In genomic region chr6:1619666-1620503, GRCh38 we compare ENCODE assay signal across 11 cellular contexts. TPM values are rescaled to one million over a fixed set of nuclear protein-coding genes. Genes with fewer than 3 reads are reported as not detected.
DNase-seq lines count a peak whose midpoint lies in the region; ATAC-seq, FAIRE-seq and TF ChIP-seq lines count a peak whose summit lies in the region.
"Had no signal": no experiment of that assay in that cellular context is flagged by ENCODE, and none has a peak within 500 bp of the region (broad histone marks: within the 10 kb centered on the region; RNA-seq: fewer than 3 reads in every experiment).

No MANE protein-coding gene starts in this region.

- H4K5ac ChIP-seq in mesendoderm (ENCODE audit: low read length): no peak overlapping the region

- H4K8ac ChIP-seq in mesendoderm (ENCODE audit: low read depth, low read length): no peak overlapping the region

- TF ChIP-seq CTCF in activated CD8-positive, alpha-beta T cell treated with anti-CD3 and anti-CD28 coated beads for 36 hours (IDR thresholded peaks at IDR 0.05): no peak
- TF ChIP-seq CTCF in endothelial cell of umbilical vein (IDR thresholded peaks at IDR 0.05; ENCODE audit: extremely low read depth in 1 of 2, insufficient read depth in 1 of 2, low read depth in 1 of 2, low read length in 2 of 2): no peak

- H3K79me1 ChIP-seq in mesendoderm (ENCODE audit: low read length): no peaks in the 10 kb centered on the region

- H2AK5ac ChIP-seq in mesendoderm (ENCODE audit: low read length): no peak overlapping the region

- H2BK5ac ChIP-seq in mesendoderm (ENCODE audit: low read length): no peak overlapping the region

- H3K27ac ChIP-seq in endothelial cell of umbilical vein (ENCODE audit: insufficient read depth, low read depth, low read length) (no peak overlapping the region), mesendoderm (ENCODE audit: low read depth, low read length) (no peak overlapping the region), temporal lobe (ENCODE audit: low read depth, low read length) (peak overlapping the region; percentile 56)
- H3K27ac ChIP-seq: A549, HL-60 had no signal

- no peaks in the 10 kb centered on the region for H3K9me1 ChIP-seq in endothelial cell of umbilical vein (replicated peaks; ENCODE audit: control insufficient read depth, extremely low read depth, insufficient read depth, low read length)

- POLR2A ChIA-PET in activated CD8-positive, alpha-beta T cell treated with anti-CD3 and anti-CD28 coated beads for 36 hours (lab: Charles Lee): interaction anchor here (0.7 kb wide), 1 partner anchor 12 kb away, joined by 3 read pairs; no protein-coding TSS in a partner anchor
- POLR2A ChIA-PET in activated CD8-positive, alpha-beta T cell treated with anti-CD3 and anti-CD28 coated beads, Interleukin-2, amount 10 ng/mL, durations not matched to agents 7 days and 5 days (lab: Charles Lee): no interaction called here
- POLR2A ChIA-PET in endothelial cell of umbilical vein (lab: Charles Lee): no interaction called here

- no peak overlapping the region for H3K23ac ChIP-seq in mesendoderm (ENCODE audit: low read length)

- peak overlapping the region; percentile 77 for H3K56ac ChIP-seq in mesendoderm (ENCODE audit: low read length)

- no peak overlapping the region for H3K4ac ChIP-seq in mesendoderm (ENCODE audit: low read depth, low read length)

- TF ChIP-seq POLR2A in endothelial cell of umbilical vein (IDR thresholded peaks at IDR 0.05; ENCODE audit: low read depth, low read length): no peak

- H3K4me1 ChIP-seq in endothelial cell of umbilical vein (ENCODE audit: control insufficient read depth, extremely low read depth, insufficient read depth, low read length): peaks cover 45% of the 10 kb centered on the region
- peaks cover 6% of the 10 kb centered on the region for H3K4me1 ChIP-seq in mesendoderm (ENCODE audit: control insufficient read depth, low read depth, low read length)
- H3K4me1 ChIP-seq: A549 had no signal

- H3K4me1 Mint-ChIP-seq in activated CD8-positive, alpha-beta T cell treated with anti-CD3 and anti-CD28 coated beads for 36 hours (ENCODE audit: low read depth): no peaks in the 10 kb centered on the region
- no peaks in the 10 kb centered on the region for H3K4me1 Mint-ChIP-seq in activated CD8-positive, alpha-beta T cell treated with anti-CD3 and anti-CD28 coated beads, Interleukin-2, amount 10 ng/mL, durations not matched to agents 7 days and 5 days (ENCODE audit: low read depth)

- no peak overlapping the region for H3K18ac ChIP-seq in mesendoderm (ENCODE audit: low read length)

- no peak overlapping the region for H2BK15ac ChIP-seq in mesendoderm (replicated peaks; ENCODE audit: low read depth)

- peak overlapping the region; percentile 41 for H2AFZ ChIP-seq in endothelial cell of umbilical vein (ENCODE audit: low read depth, low read length)

- H3K4me2 ChIP-seq in endothelial cell of umbilical vein (ENCODE audit: insufficient read depth, low read length) (peak overlapping the region; percentile 0), mesendoderm (ENCODE audit: low read length) (peak overlapping the region; percentile 63)
- H3K4me2 ChIP-seq: A549 had no signal

- H4K20me1 ChIP-seq in endothelial cell of umbilical vein (replicated peaks; ENCODE audit: control insufficient read depth, extremely low read depth, insufficient read depth, low read length): no peaks in the 10 kb centered on the region

- no peaks in the 10 kb centered on the region for H3K9me3 ChIP-seq in endothelial cell of umbilical vein (replicated peaks; ENCODE audit: control insufficient read depth, insufficient read depth, low read length)
- H3K9me3 ChIP-seq: A549 had no signal

- H3K27me3 Mint-ChIP-seq in activated CD8-positive, alpha-beta T cell treated with anti-CD3 and anti-CD28 coated beads for 36 hours: peaks cover 59% of the 10 kb centered on the region
- H3K27me3 Mint-ChIP-seq in activated CD8-positive, alpha-beta T cell treated with anti-CD3 and anti-CD28 coated beads, Interleukin-2, amount 10 ng/mL, durations not matched to agents 7 days and 5 days (ENCODE audit: low read depth): peaks cover 60% of the 10 kb centered on the region

- dilution Hi-C loops in endothelial cell of umbilical vein (cut with MboI; ENCODE audit: extremely low pct_ligation_motif_present, low sequenced_read_pairs): loop anchor here (25.0 kb wide), 1 partner anchor 492 kb away; no protein-coding TSS in a partner anchor

- H3K79me2 ChIP-seq in endothelial cell of umbilical vein (ENCODE audit: control insufficient read depth, insufficient read depth, low read length) (peaks cover 21% of the 10 kb centered on the region), mesendoderm (ENCODE audit: control insufficient read depth, insufficient read depth, low read length) (no peaks in the 10 kb centered on the region)

- no peak overlapping the region for H2BK120ac ChIP-seq in mesendoderm (ENCODE audit: low read depth, low read length)

- intact Hi-C loops in activated CD8-positive, alpha-beta T cell treated with anti-CD3 and anti-CD28 coated beads for 36 hours (cut with micrococcal nuclease): no loop called here
- intact Hi-C loops in endothelial cell of umbilical vein (cut with micrococcal nuclease): loop anchor here (5.0 to 10.0 kb wide), 3 partner anchors 407 to 1445 kb away; partner anchors contain the start of gene RIPK1

- peaks cover 17% of the 10 kb centered on the region for H3K36me3 Mint-ChIP-seq in activated CD8-positive, alpha-beta T cell treated with anti-CD3 and anti-CD28 coated beads for 36 hours (ENCODE audit: low read depth)
- H3K36me3 Mint-ChIP-seq in activated CD8-positive, alpha-beta T cell treated with anti-CD3 and anti-CD28 coated beads, Interleukin-2, amount 10 ng/mL, durations not matched to agents 7 days and 5 days (ENCODE audit: low read depth): no peaks in the 10 kb centered on the region

- peak; percentile 39 for DNase-seq in activated CD8-positive, alpha-beta T cell treated with anti-CD3 and anti-CD28 coated beads for 36 hours
- no peak for DNase-seq in activated CD8-positive, alpha-beta T cell treated with anti-CD3 and anti-CD28 coated beads, Interleukin-2, amount 10 ng/mL, durations not matched to agents 7 days and 5 days
- DNase-seq in endothelial cell of umbilical vein (ENCODE audit: low read depth, low spot score) (peak; percentile 61), mesendoderm (peak; percentile 61), RPMI8226 (no peak), NCI-H1105 (lab: John Stamatoyannopoulos, UW) (no peak)

- FAIRE-seq in endothelial cell of umbilical vein (lab: Jason Lieb, UNC): peak; percentile 47
- FAIRE-seq: A549, islet of Langerhans had no signal

- no CpG with 5 or more reads among the region's 85 CpGs for WGBS in mesendoderm (ENCODE audit: extremely low coverage, insufficient coverage, low lambda C conversion rate)

- no peak overlapping the region for H3K4me3 Mint-ChIP-seq in activated CD8-positive, alpha-beta T cell treated with anti-CD3 and anti-CD28 coated beads for 36 hours
- H3K4me3 Mint-ChIP-seq in activated CD8-positive, alpha-beta T cell treated with anti-CD3 and anti-CD28 coated beads, Interleukin-2, amount 10 ng/mL, durations not matched to agents 7 days and 5 days: no peak overlapping the region

- H3K9me3 Mint-ChIP-seq in activated CD8-positive, alpha-beta T cell treated with anti-CD3 and anti-CD28 coated beads for 36 hours: no peaks in the 10 kb centered on the region
- H3K9me3 Mint-ChIP-seq in activated CD8-positive, alpha-beta T cell treated with anti-CD3 and anti-CD28 coated beads, Interleukin-2, amount 10 ng/mL, durations not matched to agents 7 days and 5 days (ENCODE audit: insufficient read depth): no peaks in the 10 kb centered on the region

- CTCF ChIA-PET in activated CD8-positive, alpha-beta T cell treated with anti-CD3 and anti-CD28 coated beads for 36 hours (lab: Charles Lee): interaction anchor here (0.7 kb wide), 1 partner anchor 13 kb away, joined by 3 read pairs; no protein-coding TSS in a partner anchor
- CTCF ChIA-PET in activated CD8-positive, alpha-beta T cell treated with anti-CD3 and anti-CD28 coated beads, Interleukin-2, amount 10 ng/mL, durations not matched to agents 7 days and 5 days (lab: Charles Lee): no interaction called here
- CTCF ChIA-PET in endothelial cell of umbilical vein (lab: Charles Lee): interaction anchor here (1.4 kb wide), 2 partner anchors 8 to 484 kb away, joined by 3 to 4 read pairs; no protein-coding TSS in a partner anchor

- no peaks in the 10 kb centered on the region for H3K27me3 ChIP-seq in endothelial cell of umbilical vein (ENCODE audit: control insufficient read depth in 2 of 2, insufficient read depth in 2 of 2, low read length in 2 of 2)
- peaks cover 82% of the 10 kb centered on the region for H3K27me3 ChIP-seq in mesendoderm (ENCODE audit: insufficient read depth, low read length, poor library complexity)

- no peak overlapping the region for H3K27ac Mint-ChIP-seq in activated CD8-positive, alpha-beta T cell treated with anti-CD3 and anti-CD28 coated beads for 36 hours
- no peak overlapping the region for H3K27ac Mint-ChIP-seq in activated CD8-positive, alpha-beta T cell treated with anti-CD3 and anti-CD28 coated beads, Interleukin-2, amount 10 ng/mL, durations not matched to agents 7 days and 5 days

- no peaks in the 10 kb centered on the region for H3K36me3 ChIP-seq in endothelial cell of umbilical vein (ENCODE audit: control insufficient read depth in 2 of 2, extremely low read depth in 1 of 2, insufficient read depth in 2 of 2, low read length in 2 of 2)
- H3K36me3 ChIP-seq in mesendoderm (ENCODE audit: control insufficient read depth, insufficient read depth, low read length): no peaks in the 10 kb centered on the region

- H3K9ac ChIP-seq in endothelial cell of umbilical vein (replicated peaks; ENCODE audit: extremely low read depth, insufficient read depth, low read length) (no peak overlapping the region), mesendoderm (ENCODE audit: low read length) (peak overlapping the region; percentile 56)

- H3K4me3 ChIP-seq in endothelial cell of umbilical vein (replicated peaks in 1 of 3; ENCODE audit: insufficient read depth in 1 of 3, low read depth in 1 of 3, low read length in 3 of 3) (peak overlapping the region in 1 of 3 experiments; percentile 17), mesendoderm (ENCODE audit: low read length) (no peak overlapping the region)
- H3K4me3 ChIP-seq: A549 had no signal

- peak; percentile 26 for ATAC-seq in activated CD8-positive, alpha-beta T cell treated with anti-CD3 and anti-CD28 coated beads for 36 hours
- no peak for ATAC-seq in activated CD8-positive, alpha-beta T cell treated with anti-CD3 and anti-CD28 coated beads, Interleukin-2, amount 10 ng/mL, durations not matched to agents 7 days and 5 days
- ATAC-seq in GM18511 (IDR thresholded peaks at IDR 0.05; ENCODE audit: unreplicated experiment): no peak
- ATAC-seq: A549 had no signal

- BruUV-seq in endothelial cell of umbilical vein (replicated peaks; lab: Mats Ljungman, UMichigan): no TSS peak

RNA-seq across cellular contexts. Expression of gene FOXC1, which starts 10.2 kb away (rescaled TPM):
- total RNA-seq in activated CD8-positive, alpha-beta T cell treated with anti-CD3 and anti-CD28 coated beads for 36 hours: under 1 TPM in 1 of 2 experiments, not detected in 1; 0.16 TPM
- total RNA-seq in activated CD8-positive, alpha-beta T cell treated with anti-CD3 and anti-CD28 coated beads, Interleukin-2, amount 10 ng/mL, durations not matched to agents 7 days and 5 days: not detected
- total RNA-seq in endothelial cell of umbilical vein (15.9 and 16.4 TPM in 2 replicates), temporal lobe (6.9 TPM)
- polyA plus RNA-seq in endothelial cell of umbilical vein: 6.4 and 7.2 TPM in 2 replicates
- polyA plus RNA-seq in endothelial cell of umbilical vein (2011; cell fraction: cytosol; rRNA removed): 4.8 and 4.9 TPM in 2 replicates
- 7.4 and 11.8 TPM in 2 replicates for polyA plus RNA-seq in endothelial cell of umbilical vein (2011; cell fraction: nucleus; rRNA removed)
- 3.0 and 4.0 TPM in 2 replicates for polyA plus RNA-seq in endothelial cell of umbilical vein (2012)
- 5.5 and 6.8 TPM in 2 replicates for polyA minus RNA-seq in endothelial cell of umbilical vein
- polyA minus RNA-seq in endothelial cell of umbilical vein (2011; cell fraction: cytosol; rRNA and poly(A)+ RNA removed): 23.5 TPM
- 8.4 and 8.6 TPM in 2 replicates for polyA minus RNA-seq in endothelial cell of umbilical vein (2011; cell fraction: nucleus; rRNA and poly(A)+ RNA removed)
- polyA plus RNA-seq in mesendoderm (2013, experiment 1 of 2): 1.1 TPM
- 1.1 TPM for polyA plus RNA-seq in mesendoderm (2013, experiment 2 of 2)

Comparison
In these comparisons a context has a peak if more than half of its experiments do, and no peak if none do; other contexts are left out.
1. DNase-seq: peak in activated CD8-positive, alpha-beta T cell treated with anti-CD3 and anti-CD28 coated beads for 36 hours (single experiment), endothelial cell of umbilical vein (single experiment) and mesendoderm (single experiment); none in activated CD8-positive, alpha-beta T cell treated with anti-CD3 and anti-CD28 coated beads, Interleukin-2, amount 10 ng/mL, durations not matched to agents 7 days and 5 days (single experiment), RPMI8226 (single experiment) and NCI-H1105 (single experiment).